1 cellular context compared by ENCODE assay signal in the genomic region with DNA sequence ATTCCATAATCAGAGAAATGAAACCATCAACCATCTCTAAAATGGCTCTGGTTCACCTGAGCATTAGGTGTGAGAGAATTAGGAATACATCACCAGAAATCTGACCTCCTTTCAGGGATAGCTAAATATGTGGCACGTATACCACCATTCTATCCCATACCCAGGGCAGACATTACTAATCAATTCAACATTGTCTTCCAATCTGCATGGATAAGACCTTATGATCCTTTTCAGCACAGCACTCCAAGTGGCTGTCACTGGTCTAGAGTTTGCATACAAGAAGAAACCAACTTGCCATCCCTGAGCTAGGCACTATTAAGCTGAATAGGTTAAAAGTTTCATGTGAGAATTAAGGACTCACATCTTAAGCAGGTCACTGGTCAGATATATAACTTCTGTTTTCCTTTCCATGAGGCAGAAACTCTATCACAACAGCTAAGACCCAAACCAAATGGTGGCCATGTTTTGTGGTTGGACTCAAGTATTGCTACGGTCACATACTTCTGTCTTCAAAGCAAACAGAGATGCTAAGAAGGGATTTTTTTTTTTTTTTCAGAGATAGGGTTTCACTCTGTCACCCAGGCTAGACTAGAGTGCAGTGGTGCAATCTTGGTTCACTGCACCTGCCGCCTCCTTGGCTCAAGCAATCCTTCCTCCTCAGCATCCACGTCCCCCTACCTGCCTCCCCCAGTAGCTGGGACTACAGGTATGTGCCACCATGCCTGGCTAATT.
TF ChIP-seq lines count a peak whose summit lies in the region.

No MANE protein-coding gene starts in this region.

TF ChIP-seq in HCT116, 20 proteins besides CTCF, POLR2A, EP300 and RAD21 (continued from another document):
- TF ChIP-seq, protein P1, sequence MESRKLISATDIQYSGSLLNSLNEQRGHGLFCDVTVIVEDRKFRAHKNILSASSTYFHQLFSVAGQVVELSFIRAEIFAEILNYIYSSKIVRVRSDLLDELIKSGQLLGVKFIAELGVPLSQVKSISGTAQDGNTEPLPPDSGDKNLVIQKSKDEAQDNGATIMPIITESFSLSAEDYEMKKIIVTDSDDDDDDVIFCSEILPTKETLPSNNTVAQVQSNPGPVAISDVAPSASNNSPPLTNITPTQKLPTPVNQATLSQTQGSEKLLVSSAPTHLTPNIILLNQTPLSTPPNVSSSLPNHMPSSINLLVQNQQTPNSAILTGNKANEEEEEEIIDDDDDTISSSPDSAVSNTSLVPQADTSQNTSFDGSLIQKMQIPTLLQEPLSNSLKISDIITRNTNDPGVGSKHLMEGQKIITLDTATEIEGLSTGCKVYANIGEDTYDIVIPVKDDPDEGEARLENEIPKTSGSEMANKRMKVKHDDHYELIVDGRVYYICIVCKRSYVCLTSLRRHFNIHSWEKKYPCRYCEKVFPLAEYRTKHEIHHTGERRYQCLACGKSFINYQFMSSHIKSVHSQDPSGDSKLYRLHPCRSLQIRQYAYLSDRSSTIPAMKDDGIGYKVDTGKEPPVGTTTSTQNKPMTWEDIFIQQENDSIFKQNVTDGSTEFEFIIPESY (IDR thresholded peaks at IDR 0.05; ENCODE audit: extremely low read depth, insufficient replicate concordance, low read length): no peak
- TF ChIP-seq, protein P2, sequence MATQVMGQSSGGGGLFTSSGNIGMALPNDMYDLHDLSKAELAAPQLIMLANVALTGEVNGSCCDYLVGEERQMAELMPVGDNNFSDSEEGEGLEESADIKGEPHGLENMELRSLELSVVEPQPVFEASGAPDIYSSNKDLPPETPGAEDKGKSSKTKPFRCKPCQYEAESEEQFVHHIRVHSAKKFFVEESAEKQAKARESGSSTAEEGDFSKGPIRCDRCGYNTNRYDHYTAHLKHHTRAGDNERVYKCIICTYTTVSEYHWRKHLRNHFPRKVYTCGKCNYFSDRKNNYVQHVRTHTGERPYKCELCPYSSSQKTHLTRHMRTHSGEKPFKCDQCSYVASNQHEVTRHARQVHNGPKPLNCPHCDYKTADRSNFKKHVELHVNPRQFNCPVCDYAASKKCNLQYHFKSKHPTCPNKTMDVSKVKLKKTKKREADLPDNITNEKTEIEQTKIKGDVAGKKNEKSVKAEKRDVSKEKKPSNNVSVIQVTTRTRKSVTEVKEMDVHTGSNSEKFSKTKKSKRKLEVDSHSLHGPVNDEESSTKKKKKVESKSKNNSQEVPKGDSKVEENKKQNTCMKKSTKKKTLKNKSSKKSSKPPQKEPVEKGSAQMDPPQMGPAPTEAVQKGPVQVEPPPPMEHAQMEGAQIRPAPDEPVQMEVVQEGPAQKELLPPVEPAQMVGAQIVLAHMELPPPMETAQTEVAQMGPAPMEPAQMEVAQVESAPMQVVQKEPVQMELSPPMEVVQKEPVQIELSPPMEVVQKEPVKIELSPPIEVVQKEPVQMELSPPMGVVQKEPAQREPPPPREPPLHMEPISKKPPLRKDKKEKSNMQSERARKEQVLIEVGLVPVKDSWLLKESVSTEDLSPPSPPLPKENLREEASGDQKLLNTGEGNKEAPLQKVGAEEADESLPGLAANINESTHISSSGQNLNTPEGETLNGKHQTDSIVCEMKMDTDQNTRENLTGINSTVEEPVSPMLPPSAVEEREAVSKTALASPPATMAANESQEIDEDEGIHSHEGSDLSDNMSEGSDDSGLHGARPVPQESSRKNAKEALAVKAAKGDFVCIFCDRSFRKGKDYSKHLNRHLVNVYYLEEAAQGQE (IDR thresholded peaks at IDR 0.05; ENCODE audit: low read depth): no peak
- no peak for TF ChIP-seq ZNF274 (IDR thresholded peaks at IDR 0.05; ENCODE audit: low read depth, low read length)
- TF ChIP-seq ELF1 (IDR thresholded peaks at IDR 0.05; ENCODE audit: borderline replicate concordance, low read depth): no peak
- TF ChIP-seq FOSL1 (IDR thresholded peaks at IDR 0.05; ENCODE audit: low read depth): no peak
- no peak for TF ChIP-seq SIN3A (IDR thresholded peaks at IDR 0.05; ENCODE audit: low read depth)
- TF ChIP-seq SP1 (IDR thresholded peaks at IDR 0.05; ENCODE audit: low read depth): no peak
- no peak for TF ChIP-seq YY1 (IDR thresholded peaks at IDR 0.05; ENCODE audit: extremely low read depth, insufficient replicate concordance, low read depth, low read length)
